9 cellular contexts compared by ENCODE assay signal in genomic region chr13:110680852-110681251, GRCh38. TPM values are rescaled to one million over a fixed set of nuclear protein-coding genes. Genes with fewer than 3 reads are reported as not detected.
DNase-seq lines count a peak whose midpoint lies in the region; ATAC-seq, FAIRE-seq and TF ChIP-seq lines count a peak whose summit lies in the region.
"Had no signal": no experiment of that assay in that cellular context is flagged by ENCODE, and none has a peak within 500 bp of the region (broad histone marks: within the 10 kb centered on the region; RNA-seq: fewer than 3 reads in every experiment).

No MANE protein-coding gene starts in this region.

- H3K9me3 ChIP-seq in endothelial cell of umbilical vein (replicated peaks; ENCODE audit: control insufficient read depth, insufficient read depth, low read length) (no peaks in the 10 kb centered on the region), testis (no peaks in the 10 kb centered on the region)

- H3K4me2 ChIP-seq in endothelial cell of umbilical vein (ENCODE audit: insufficient read depth, low read length) = no peak overlapping the region

- TF ChIP-seq CTCF in endothelial cell of umbilical vein (IDR thresholded peaks at IDR 0.05; ENCODE audit: extremely low read depth in 1 of 2, insufficient read depth in 1 of 2, low read depth in 1 of 2, low read length in 2 of 2) (peak; percentile 29 to 60), testis (IDR thresholded peaks at IDR 0.05) (peak; percentile 14 to 46 (median 30))

- POLR2A ChIA-PET in endothelial cell of umbilical vein (lab: Charles Lee) = interaction anchor here (1.9 kb wide), 1 partner anchor 34 kb away, joined by 8 read pairs; no protein-coding TSS in a partner anchor

- peaks cover 12 to 35% of the 10 kb centered on the region in 2 experiments for H3K36me3 ChIP-seq in endothelial cell of umbilical vein (ENCODE audit: control insufficient read depth in 2 of 2, extremely low read depth in 1 of 2, insufficient read depth in 2 of 2, low read length in 2 of 2)
- H3K36me3 ChIP-seq in testis (ENCODE audit: low read depth, missing control alignments) = no peaks in the 10 kb centered on the region

- H3K27me3 ChIP-seq in endothelial cell of umbilical vein (ENCODE audit: control insufficient read depth in 2 of 2, insufficient read depth in 2 of 2, low read length in 2 of 2) = no peaks in the 10 kb centered on the region
- no peaks in the 10 kb centered on the region for H3K27me3 ChIP-seq in testis

- 78 to 83% methylated on average over 7 of the region's 7 CpGs for WGBS in testis, 2 donors

- H2AFZ ChIP-seq in endothelial cell of umbilical vein (ENCODE audit: low read depth, low read length) = no peak overlapping the region

- H4K20me1 ChIP-seq in endothelial cell of umbilical vein (replicated peaks; ENCODE audit: control insufficient read depth, extremely low read depth, insufficient read depth, low read length) = no peaks in the 10 kb centered on the region

- peak; percentile 54 for FAIRE-seq in endothelial cell of umbilical vein (lab: Jason Lieb, UNC)

- H3K9me3 Mint-ChIP-seq in activated naive CD4-positive, alpha-beta T cell treated with anti-CD3 and anti-CD28 coated beads for 36 hours = no peaks in the 10 kb centered on the region
- peaks cover 0 to 4% of the 10 kb centered on the region in 2 donors for H3K9me3 Mint-ChIP-seq in activated naive CD4-positive, alpha-beta T cell treated with anti-CD3 and anti-CD28 coated beads, Interleukin-2, amount 50 U/mL, for 72 hours
- H3K9me3 Mint-ChIP-seq: T-helper 1 cell treated with Interleukin-12 subunit alpha and Interleukin-12 subunit beta and Interleukin-4 antibody, amounts not matched to agents 30 μg/mL and 1 μg/mL, for 36 hours had no signal

- H3K4me1 Mint-ChIP-seq in activated naive CD4-positive, alpha-beta T cell treated with anti-CD3 and anti-CD28 coated beads for 36 hours (ENCODE audit: low read depth) = no peaks in the 10 kb centered on the region

- intact Hi-C loops in activated naive CD4-positive, alpha-beta T cell treated with anti-CD3 and anti-CD28 coated beads for 36 hours (cut with micrococcal nuclease) = no loop called here
- intact Hi-C loops in endothelial cell of umbilical vein (cut with micrococcal nuclease) = loop anchor here (1.0 to 2.0 kb wide), 2 partner anchors 32 to 138 kb away; partner anchors contain the start of gene ING1
- intact Hi-C loops in testis (cut with DNase I; ENCODE audit: low total_unique reads) = no loop called here

- H3K4me3 ChIP-seq in endothelial cell of umbilical vein (replicated peaks in 1 of 3; ENCODE audit: insufficient read depth in 1 of 3, low read depth in 1 of 3, low read length in 3 of 3) = no peak overlapping the region
- no peak overlapping the region for H3K4me3 ChIP-seq in testis

- no peak overlapping the region for H3K27ac ChIP-seq in endothelial cell of umbilical vein (ENCODE audit: insufficient read depth, low read depth, low read length)
- H3K27ac ChIP-seq in testis = no peak overlapping the region

- peak; percentile 8 for DNase-seq in activated naive CD4-positive, alpha-beta T cell treated with anti-CD3 and anti-CD28 coated beads for 36 hours
- DNase-seq in activated naive CD4-positive, alpha-beta T cell treated with anti-CD3 and anti-CD28 coated beads, Interleukin-2, amount 50 U/mL, for 72 hours (ENCODE audit: low spot score in 2 of 2) = no peak
- DNase-seq in NCI-H82 (lab: John Stamatoyannopoulos, UW) (peak; percentile 62), endothelial cell of umbilical vein (ENCODE audit: low read depth, low spot score) (peak; percentile 20), testis (no peak)
- no peak for DNase-seq in stimulated activated CD4-positive, alpha-beta T cell treated with anti-CD3 and anti-CD28 coated beads, Interleukin-4, amount 100 ng/mL, for 24 hours
- no peak for DNase-seq in stimulated activated CD4-positive, alpha-beta T cell treated with anti-CD3 and anti-CD28 coated beads, Interleukin-12 subunit alpha, Interleukin-12 subunit beta, amount 100 ng/mL, for 4 hours

- no peak overlapping the region for H3K27ac Mint-ChIP-seq in activated naive CD4-positive, alpha-beta T cell treated with anti-CD3 and anti-CD28 coated beads for 36 hours
- peak overlapping the region in 1 of 2 donors; percentile 83 for H3K27ac Mint-ChIP-seq in activated naive CD4-positive, alpha-beta T cell treated with anti-CD3 and anti-CD28 coated beads, Interleukin-2, amount 50 U/mL, for 72 hours
- H3K27ac Mint-ChIP-seq: T-helper 1 cell treated with Interleukin-12 subunit alpha and Interleukin-12 subunit beta and Interleukin-4 antibody, amounts not matched to agents 30 μg/mL and 1 μg/mL, for 36 hours had no signal

- H3K4me1 ChIP-seq in endothelial cell of umbilical vein (ENCODE audit: control insufficient read depth, extremely low read depth, insufficient read depth, low read length) (no peaks in the 10 kb centered on the region), testis (peaks cover 8% of the 10 kb centered on the region)

- no TSS peak for BruUV-seq in endothelial cell of umbilical vein (replicated peaks; lab: Mats Ljungman, UMichigan)

- H3K27me3 Mint-ChIP-seq in activated naive CD4-positive, alpha-beta T cell treated with anti-CD3 and anti-CD28 coated beads for 36 hours (ENCODE audit: low read depth) = no peaks in the 10 kb centered on the region

- CTCF ChIA-PET in activated naive CD4-positive, alpha-beta T cell treated with anti-CD3 and anti-CD28 coated beads for 36 hours (lab: Charles Lee) = interaction anchor here (1.4 to 3.4 kb wide), 2 partner anchors 14 to 137 kb away, joined by 4 to 15 read pairs; no protein-coding TSS in a partner anchor
- CTCF ChIA-PET in endothelial cell of umbilical vein (lab: Charles Lee) = interaction anchor here (0.6 to 1.7 kb wide), 19 partner anchors 9 to 234 kb away, joined by 3 to 7 read pairs (median 3); partner anchors contain the start of genes ANKRD10 and NAXD

- peaks cover 44% of the 10 kb centered on the region for H3K36me3 Mint-ChIP-seq in activated naive CD4-positive, alpha-beta T cell treated with anti-CD3 and anti-CD28 coated beads for 36 hours (ENCODE audit: low read depth)
- H3K36me3 Mint-ChIP-seq in activated naive CD4-positive, alpha-beta T cell treated with anti-CD3 and anti-CD28 coated beads, Interleukin-2, amount 50 U/mL, for 72 hours = peaks cover 29 to 39% of the 10 kb centered on the region in 2 donors

- H3K79me2 ChIP-seq in endothelial cell of umbilical vein (ENCODE audit: control insufficient read depth, insufficient read depth, low read length) = no peaks in the 10 kb centered on the region

- no peak for ATAC-seq in activated naive CD4-positive, alpha-beta T cell treated with anti-CD3 and anti-CD28 coated beads, Interleukin-2, amount 50 U/mL, for 72 hours
- no peak for ATAC-seq in GM21825 (IDR thresholded peaks at IDR 0.05; ENCODE audit: unreplicated experiment)

- dilution Hi-C loops in endothelial cell of umbilical vein (cut with MboI; ENCODE audit: extremely low pct_ligation_motif_present, low sequenced_read_pairs) = no loop called here

- no peak overlapping the region for H3K9ac ChIP-seq in endothelial cell of umbilical vein (replicated peaks; ENCODE audit: extremely low read depth, insufficient read depth, low read length)

- TF ChIP-seq POLR2A in endothelial cell of umbilical vein (IDR thresholded peaks at IDR 0.05; ENCODE audit: low read depth, low read length) = no peak
- no peak for TF ChIP-seq POLR2A in testis (IDR thresholded peaks at IDR 0.05)

- H3K4me3 Mint-ChIP-seq in activated naive CD4-positive, alpha-beta T cell treated with anti-CD3 and anti-CD28 coated beads for 36 hours = no peak overlapping the region
- H3K4me3 Mint-ChIP-seq: T-helper 1 cell treated with Interleukin-12 subunit alpha and Interleukin-12 subunit beta and Interleukin-4 antibody, amounts not matched to agents 30 μg/mL and 1 μg/mL, for 36 hours had no signal

- H3K9me1 ChIP-seq in endothelial cell of umbilical vein (replicated peaks; ENCODE audit: control insufficient read depth, extremely low read depth, insufficient read depth, low read length) = no peaks in the 10 kb centered on the region

TF ChIP-seq in endothelial cell of umbilical vein, 7 proteins besides CTCF, POLR2A, EP300 and RAD21 (continues in another document):
- TF ChIP-seq JUN (IDR thresholded peaks at IDR 0.05; ENCODE audit: borderline replicate concordance, insufficient read depth, insufficient read length, low read depth) (no peak), FOS (IDR thresholded peaks at IDR 0.05; ENCODE audit: borderline replicate concordance, insufficient read depth, low read length) (no peak), GATA2 (IDR thresholded peaks at IDR 0.05; ENCODE audit: insufficient read depth, insufficient read length, low read depth, low read length) (no peak)

RNA-seq across cellular contexts. Expression of gene CARS2, which starts 25.1 kb away (rescaled TPM):
- total RNA-seq in activated naive CD4-positive, alpha-beta T cell treated with anti-CD3 and anti-CD28 coated beads for 36 hours = 10 to 100 TPM; 42.4 to 44.2 TPM
- 10 to 100 TPM; 36.1 to 71.8 TPM for total RNA-seq in activated naive CD4-positive, alpha-beta T cell treated with anti-CD3 and anti-CD28 coated beads, Interleukin-2, amount 50 U/mL, for 72 hours
- total RNA-seq in endothelial cell of umbilical vein (44.1 and 51.2 TPM in 2 replicates), testis (100 to 1,000 TPM; 100 to 116 TPM)
- polyA plus RNA-seq in endothelial cell of umbilical vein (42.0 and 44.5 TPM in 2 replicates), testis (ENCODE audit: insufficient read depth, low read depth, low replicate concordance) (60.4 TPM)
- polyA plus RNA-seq in endothelial cell of umbilical vein (2011; cell fraction: cytosol; rRNA removed) = 33.9 and 40.1 TPM in 2 replicates
- 178 and 180 TPM in 2 replicates for polyA plus RNA-seq in endothelial cell of umbilical vein (2011; cell fraction: nucleus; rRNA removed)
- polyA plus RNA-seq in endothelial cell of umbilical vein (2012) = 44.8 and 48.7 TPM in 2 replicates
- polyA minus RNA-seq in endothelial cell of umbilical vein = 28.4 and 31.1 TPM in 2 replicates
- 38.0 TPM for polyA minus RNA-seq in endothelial cell of umbilical vein (2011; cell fraction: cytosol; rRNA and poly(A)+ RNA removed)
- 47.4 and 49.9 TPM in 2 replicates for polyA minus RNA-seq in endothelial cell of umbilical vein (2011; cell fraction: nucleus; rRNA and poly(A)+ RNA removed)

RNA-seq across cellular contexts. Expression of gene ING1, which starts 32.6 kb away (rescaled TPM):
- total RNA-seq in activated naive CD4-positive, alpha-beta T cell treated with anti-CD3 and anti-CD28 coated beads for 36 hours = 10 to 100 TPM; 14.6 to 15.0 TPM
- 10 to 100 TPM; 19.6 to 26.7 TPM for total RNA-seq in activated naive CD4-positive, alpha-beta T cell treated with anti-CD3 and anti-CD28 coated beads, Interleukin-2, amount 50 U/mL, for 72 hours
- total RNA-seq in endothelial cell of umbilical vein (10.3 and 10.4 TPM in 2 replicates), testis (10 to 100 TPM; 43.6 to 45.5 TPM)
- polyA plus RNA-seq in endothelial cell of umbilical vein (10.4 and 10.9 TPM in 2 replicates), testis (ENCODE audit: insufficient read depth, low read depth, low replicate concordance) (42.2 TPM)
- 13.7 and 15.1 TPM in 2 replicates for polyA plus RNA-seq in endothelial cell of umbilical vein (2011; cell fraction: cytosol; rRNA removed)
- polyA plus RNA-seq in endothelial cell of umbilical vein (2011; cell fraction: nucleus; rRNA removed) = 10.0 and 13.3 TPM in 2 replicates
- 7.7 and 10.8 TPM in 2 replicates for polyA plus RNA-seq in endothelial cell of umbilical vein (2012)
- 6.3 and 11.7 TPM in 2 replicates for polyA minus RNA-seq in endothelial cell of umbilical vein
- 24.3 TPM for polyA minus RNA-seq in endothelial cell of umbilical vein (2011; cell fraction: cytosol; rRNA and poly(A)+ RNA removed)
- 4.2 and 11.5 TPM in 2 replicates for polyA minus RNA-seq in endothelial cell of umbilical vein (2011; cell fraction: nucleus; rRNA and poly(A)+ RNA removed)

Comparison
In these comparisons a context has a peak if more than half of its experiments do, and no peak if none do; other contexts are left out.
1. DNase-seq: peak in activated naive CD4-positive, alpha-beta T cell treated with anti-CD3 and anti-CD28 coated beads for 36 hours (single experiment), NCI-H82 (single experiment) and endothelial cell of umbilical vein (single experiment); none in activated naive CD4-positive, alpha-beta T cell treated with anti-CD3 and anti-CD28 coated beads, Interleukin-2, amount 50 U/mL, for 72 hours (0 of 2), testis (single experiment), stimulated activated CD4-positive, alpha-beta T cell treated with anti-CD3 and anti-CD28 coated beads, Interleukin-4, amount 100 ng/mL, for 24 hours (single experiment) and stimulated activated CD4-positive, alpha-beta T cell treated with anti-CD3 and anti-CD28 coated beads, Interleukin-12 subunit alpha, Interleukin-12 subunit beta, amount 100 ng/mL, for 4 hours (single experiment).